ENCODE assay signal across 8 cellular contexts in the genomic region with DNA sequence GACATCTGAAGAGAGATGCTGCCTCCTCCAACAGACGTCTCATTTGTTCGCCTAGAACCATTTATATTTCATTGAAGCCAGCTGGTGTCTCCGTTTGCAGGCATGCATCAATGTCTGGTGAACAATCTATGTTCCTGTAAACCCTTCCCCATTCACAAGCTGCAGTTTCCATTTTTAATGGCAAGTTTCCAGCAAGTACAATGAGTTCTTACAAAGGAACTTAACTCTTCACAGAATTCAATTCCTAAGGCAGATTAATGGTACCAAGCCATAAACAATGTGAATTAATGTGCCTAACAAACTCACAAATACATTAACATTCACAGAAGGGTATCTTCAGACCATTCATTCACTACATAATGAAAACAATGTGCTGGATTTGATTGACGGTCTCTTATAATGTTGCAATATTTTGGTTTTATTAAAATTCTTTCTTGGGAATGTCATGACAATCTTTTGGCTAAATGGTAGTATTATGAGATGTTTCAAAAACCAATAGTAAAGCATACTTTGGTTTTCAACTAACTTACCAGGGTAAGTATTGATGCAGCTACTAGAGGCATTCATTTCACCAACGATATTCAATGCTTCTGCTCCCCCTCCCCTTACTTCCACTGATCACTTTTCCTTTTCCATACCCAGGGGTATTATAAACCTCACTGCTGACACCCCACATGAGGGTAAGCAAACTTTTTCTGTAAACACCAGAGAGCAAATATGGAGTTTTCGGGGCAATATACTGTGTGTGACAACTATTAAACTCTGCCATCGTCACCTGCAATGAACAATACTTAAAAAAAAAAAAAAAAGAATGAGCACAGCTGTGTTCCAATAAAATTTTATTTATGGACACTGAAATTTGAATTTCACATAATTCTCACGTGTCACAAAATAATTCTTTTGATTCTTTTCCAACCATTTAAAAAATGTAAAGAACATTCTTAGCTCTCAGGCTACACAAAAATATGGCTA. TPM values are rescaled to one million over a fixed set of nuclear protein-coding genes. Genes with fewer than 3 reads are reported as not detected.
A peak's percentile ranks its signal among the peaks of the same experiment; 100 is the strongest.
DNase-seq lines count a peak whose midpoint lies in the region; ATAC-seq and TF ChIP-seq lines count a peak whose summit lies in the region.

No MANE protein-coding gene starts in this region.

- H3K27ac Mint-ChIP-seq in IgD-negative memory B cell = peak overlapping the region; percentile 9 to 89 (median 85)
- peak overlapping the region; percentile 71 for H3K27ac Mint-ChIP-seq in activated CD8-positive, alpha-beta T cell treated with anti-CD3 and anti-CD28 coated beads, Interleukin-2, amount 10 ng/mL, durations not matched to agents 7 days and 5 days

- H3K9me3 ChIP-seq in iPS DF 6.9 (ENCODE audit: control insufficient read depth, insufficient read depth, low read length) (no peaks in the 10 kb centered on the region), spleen (no peaks in the 10 kb centered on the region)

- H3K4me1 ChIP-seq in iPS DF 6.9 (ENCODE audit: control insufficient read depth, insufficient read depth, low read length) = no peaks in the 10 kb centered on the region
- peaks cover 48 to 83% (median 73%) of the 10 kb centered on the region in 6 donors for H3K4me1 ChIP-seq in spleen

- no peaks in the 10 kb centered on the region for H3K27me3 Mint-ChIP-seq in IgD-negative memory B cell
- H3K27me3 Mint-ChIP-seq in activated CD8-positive, alpha-beta T cell treated with anti-CD3 and anti-CD28 coated beads, Interleukin-2, amount 10 ng/mL, durations not matched to agents 7 days and 5 days (ENCODE audit: low read depth) = no peaks in the 10 kb centered on the region

- DNase-seq in COLO829 (ENCODE audit: low spot score) (peak; percentile 83), iPS DF 6.9 (ENCODE audit: low read depth, low spot score) (no peak), spleen (no peak), NCI-H526 (lab: John Stamatoyannopoulos, UW) (no peak), COLO668 (lab: John Stamatoyannopoulos, UW; ENCODE audit: unreplicated experiment) (no peak)
- no peak for DNase-seq in activated CD8-positive, alpha-beta T cell treated with anti-CD3 and anti-CD28 coated beads, Interleukin-2, amount 10 ng/mL, durations not matched to agents 7 days and 5 days

- H3K27me3 ChIP-seq in iPS DF 6.9 (ENCODE audit: control insufficient read depth, insufficient read depth, low read length) = no peaks in the 10 kb centered on the region
- no peaks in the 10 kb centered on the region for H3K27me3 ChIP-seq in spleen (replicated peaks in 1 of 7)

- POLR2A ChIA-PET in activated CD8-positive, alpha-beta T cell treated with anti-CD3 and anti-CD28 coated beads, Interleukin-2, amount 10 ng/mL, durations not matched to agents 7 days and 5 days (lab: Charles Lee) = interaction anchor here (0.6 to 1.3 kb wide), 4 partner anchors 35 to 261 kb away, joined by 3 to 5 read pairs (median 4); partner anchors contain the start of genes ORC3 and RARS2

- no CpG with 5 or more reads among the region's 8 CpGs for WGBS in iPS DF 6.9 (ENCODE audit: insufficient coverage, insufficient read length)
- 35 to 48% (median 39%) methylated on average over 8 of the region's 8 CpGs for WGBS in spleen, 5 donors

- H3K27ac ChIP-seq in iPS DF 6.9 (ENCODE audit: low read length) (no peak overlapping the region), spleen (peak overlapping the region in 7 of 8 donors; percentile 98 to 100 (median 99))

- CTCF ChIA-PET in activated CD8-positive, alpha-beta T cell treated with anti-CD3 and anti-CD28 coated beads, Interleukin-2, amount 10 ng/mL, durations not matched to agents 7 days and 5 days (lab: Charles Lee) = interaction anchor here (0.9 to 1.4 kb wide), 3 partner anchors 10 to 558 kb away, joined by 3 to 4 read pairs (median 3); no protein-coding TSS in a partner anchor

- TF ChIP-seq CTCF in spleen (IDR thresholded peaks at IDR 0.05 in 8 of 11, conservative IDR thresholded peaks at IDR 0.05 in 3 of 11) = no peak

- no peaks in the 10 kb centered on the region for H3K9me3 Mint-ChIP-seq in IgD-negative memory B cell
- no peaks in the 10 kb centered on the region for H3K9me3 Mint-ChIP-seq in activated CD8-positive, alpha-beta T cell treated with anti-CD3 and anti-CD28 coated beads, Interleukin-2, amount 10 ng/mL, durations not matched to agents 7 days and 5 days (ENCODE audit: insufficient read depth)

- H3K4me3 ChIP-seq in iPS DF 6.9 (ENCODE audit: low read length) (peak overlapping the region; percentile 10; the same call in 1 of the 2 replicates), spleen (peak overlapping the region; percentile 61 to 93 (median 76))

- peaks cover 2% of the 10 kb centered on the region for H3K36me3 Mint-ChIP-seq in IgD-negative memory B cell
- H3K36me3 Mint-ChIP-seq in activated CD8-positive, alpha-beta T cell treated with anti-CD3 and anti-CD28 coated beads, Interleukin-2, amount 10 ng/mL, durations not matched to agents 7 days and 5 days (ENCODE audit: low read depth) = peaks cover 30% of the 10 kb centered on the region

- H3K4me1 Mint-ChIP-seq in IgD-negative memory B cell = peaks cover 41 to 53% (median 50%) of the 10 kb centered on the region in 3 donors
- peaks cover 38% of the 10 kb centered on the region for H3K4me1 Mint-ChIP-seq in activated CD8-positive, alpha-beta T cell treated with anti-CD3 and anti-CD28 coated beads, Interleukin-2, amount 10 ng/mL, durations not matched to agents 7 days and 5 days (ENCODE audit: low read depth)

- no peak for TF ChIP-seq POLR2A in spleen (IDR thresholded peaks at IDR 0.05)

- no peak for ATAC-seq in activated CD8-positive, alpha-beta T cell treated with anti-CD3 and anti-CD28 coated beads, Interleukin-2, amount 10 ng/mL, durations not matched to agents 7 days and 5 days
- ATAC-seq in HG02840 (IDR thresholded peaks at IDR 0.05; ENCODE audit: low FRiP score, unreplicated experiment) = no peak

- peak overlapping the region; percentile 82 to 100 (median 94) for H3K4me3 Mint-ChIP-seq in IgD-negative memory B cell
- peak overlapping the region; percentile 96 for H3K4me3 Mint-ChIP-seq in activated CD8-positive, alpha-beta T cell treated with anti-CD3 and anti-CD28 coated beads, Interleukin-2, amount 10 ng/mL, durations not matched to agents 7 days and 5 days

- intact Hi-C loops in spleen (cut with DNase I; ENCODE audit: low total_unique reads) = no loop called here

- H3K36me3 ChIP-seq in iPS DF 6.9 (ENCODE audit: control insufficient read depth, insufficient read depth, low read length) (no peaks in the 10 kb centered on the region), spleen (peaks cover 0 to 12% (median 0%) of the 10 kb centered on the region in 6 donors)

RNA-seq across cellular contexts. Expression of gene AKIRIN2, which starts 4.2 kb away (rescaled TPM):
- polyA plus RNA-seq in IgD-negative memory B cell (84.6 TPM), spleen (10 to 100 TPM; 35.1 to 56.2 (median 47.8) TPM)
- 10 to 100 TPM; 42.1 to 45.2 TPM for total RNA-seq in activated CD8-positive, alpha-beta T cell treated with anti-CD3 and anti-CD28 coated beads, Interleukin-2, amount 10 ng/mL, durations not matched to agents 7 days and 5 days
- total RNA-seq in spleen = 100 to 1,000 TPM in 2 of 7 donors, 10 to 100 TPM in 5; 61.8 to 106 (median 89.4) TPM
